In the genomic region with DNA sequence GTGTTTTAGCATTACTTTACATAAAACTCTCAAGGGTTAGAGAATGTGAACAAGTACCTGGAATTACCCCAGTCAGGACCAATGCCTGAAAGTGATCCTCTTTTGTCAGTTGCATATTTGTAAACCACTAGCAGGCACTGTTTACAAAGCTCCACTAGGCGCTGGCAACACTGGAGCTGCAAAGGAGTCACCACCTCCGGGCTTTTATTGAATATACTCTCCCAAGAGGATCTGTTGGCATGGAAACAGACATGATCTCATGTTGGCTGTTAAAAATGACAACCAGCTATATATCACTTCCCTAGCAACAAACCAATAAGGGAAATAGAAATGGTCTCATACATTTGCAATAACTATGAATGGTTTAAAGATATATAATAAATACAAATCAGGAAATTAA, we compare ENCODE assay signal across 8 cellular contexts.
DNase-seq lines count a peak whose midpoint lies in the region; ATAC-seq lines count a peak whose summit lies in the region.

No MANE protein-coding gene starts in this region.

- CTCF ChIA-PET in activated CD8-positive, alpha-beta memory T cell treated with anti-CD3 and anti-CD28 coated beads, Interleukin-2, amount 10 ng/mL, durations not matched to agents 7 days and 5 days (lab: Charles Lee), result no interaction called here

- H3K27me3 Mint-ChIP-seq in activated CD8-positive, alpha-beta memory T cell treated with anti-CD3 and anti-CD28 coated beads, Interleukin-2, amount 10 ng/mL, durations not matched to agents 7 days and 5 days, result no peaks in the 10 kb centered on the region

- H3K4me3 Mint-ChIP-seq in activated CD8-positive, alpha-beta memory T cell treated with anti-CD3 and anti-CD28 coated beads, Interleukin-2, amount 10 ng/mL, durations not matched to agents 7 days and 5 days, result no peak overlapping the region

- H3K9me3 Mint-ChIP-seq in activated CD8-positive, alpha-beta memory T cell treated with anti-CD3 and anti-CD28 coated beads, Interleukin-2, amount 10 ng/mL, durations not matched to agents 7 days and 5 days (ENCODE audit: low read depth), result no peaks in the 10 kb centered on the region

- H3K27ac Mint-ChIP-seq in activated CD8-positive, alpha-beta memory T cell treated with anti-CD3 and anti-CD28 coated beads, Interleukin-2, amount 10 ng/mL, durations not matched to agents 7 days and 5 days, result no peak overlapping the region

- no peaks in the 10 kb centered on the region for H3K36me3 Mint-ChIP-seq in activated CD8-positive, alpha-beta memory T cell treated with anti-CD3 and anti-CD28 coated beads, Interleukin-2, amount 10 ng/mL, durations not matched to agents 7 days and 5 days

- no peaks in the 10 kb centered on the region for H3K4me1 Mint-ChIP-seq in activated CD8-positive, alpha-beta memory T cell treated with anti-CD3 and anti-CD28 coated beads, Interleukin-2, amount 10 ng/mL, durations not matched to agents 7 days and 5 days

- DNase-seq in COR-L47 (lab: John Stamatoyannopoulos, UW) (peak; percentile 41), RPMI8226 (peak; percentile 3), iPS-NIHi7 (ENCODE audit: extremely low spot score) (peak; percentile 41), midbrain (lab: John Stamatoyannopoulos, UW) (no peak), Ammon's horn (ENCODE audit: low spot score) (no peak)
- no peak for DNase-seq in stimulated activated naive CD4-positive, alpha-beta T cell (lab: John Stamatoyannopoulos, UW)
- DNase-seq in activated CD8-positive, alpha-beta memory T cell treated with anti-CD3 and anti-CD28 coated beads, Interleukin-2, amount 10 ng/mL, durations not matched to agents 7 days and 5 days, result no peak

- ATAC-seq in HG03354 (IDR thresholded peaks at IDR 0.05; ENCODE audit: poor library complexity, severe bottlenecking, unreplicated experiment), result peak; percentile 74
- no peak for ATAC-seq in activated CD8-positive, alpha-beta memory T cell treated with anti-CD3 and anti-CD28 coated beads, Interleukin-2, amount 10 ng/mL, durations not matched to agents 7 days and 5 days

Comparison
In these comparisons a context has a peak if more than half of its experiments do, and no peak if none do; other contexts are left out.
1. DNase-seq: peak in COR-L47 (single experiment), RPMI8226 (single experiment) and iPS-NIHi7 (single experiment); none in midbrain (single experiment), stimulated activated naive CD4-positive, alpha-beta T cell (0 of 6), Ammon's horn (single experiment) and activated CD8-positive, alpha-beta memory T cell treated with anti-CD3 and anti-CD28 coated beads, Interleukin-2, amount 10 ng/mL, durations not matched to agents 7 days and 5 days (single experiment).